25 cellular contexts compared by ENCODE assay signal in genomic region chr6:130054725-130055124, GRCh38.
"Had no signal": no experiment of that assay in that cellular context is flagged by ENCODE, and none has a peak within 500 bp of the region (broad histone marks: within the 10 kb centered on the region; RNA-seq: fewer than 3 reads in every experiment).

No MANE protein-coding gene starts in this region.

- H3K27me3 ChIP-seq: right atrium auricular region, transverse colon, uterus had no signal

- H3K4me1 Mint-ChIP-seq: neural crest cell had no signal

- H3K4me1 ChIP-seq: parathyroid adenoma, right atrium auricular region, transverse colon, uterus had no signal

- H3K9me3 ChIP-seq: right atrium auricular region, transverse colon, uterus had no signal

- H3K27ac ChIP-seq: parathyroid adenoma, right atrium auricular region, transverse colon, uterus, WERI-Rb-1 had no signal

- H3K9me3 Mint-ChIP-seq: activated CD4-positive, alpha-beta T cell treated with anti-CD3 and anti-CD28 coated beads, Interleukin-2, amount 10 ng/mL, durations not matched to agents 24 days and 14 days; activated T-cell treated with anti-CD3 and anti-CD28 coated beads, Interleukin-2, amount 50 U/mL, for 72 hours; neural crest cell had no signal

- DNase-seq: activated CD4-positive, alpha-beta T cell treated with anti-CD3 and anti-CD28 coated beads, Interleukin-2, amount 10 ng/mL, durations not matched to agents 24 days and 14 days; activated effector memory CD4-positive, alpha-beta T cell treated with Interleukin-2 at 50 U/mL for 16 hours; activated naive CD4-positive, alpha-beta T cell treated with Interleukin-2 at 50 U/mL for 16 hours; activated T-cell treated with anti-CD3 and anti-CD28 coated beads for 4 hours; activated T-cell treated with anti-CD3 and anti-CD28 coated beads, Interleukin-2, amount 50 U/mL, for 72 hours; amygdala; central memory CD4-positive, alpha-beta T cell; foreskin fibroblast; head of caudate nucleus; hippocampal formation; left cardiac atrium; left ventricle myocardium superior; occipital lobe; stimulated activated CD4-positive, alpha-beta T cell treated with anti-CD3 and anti-CD28 coated beads, Interleukin-15, amount 100 ng/mL, for 24 hours; stimulated activated CD4-positive, alpha-beta T cell treated with anti-CD3 and anti-CD28 coated beads, Interleukin-2, amount 100 ng/mL, for 24 hours; stimulated activated naive CD4-positive, alpha-beta T cell treated with Interleukin-2 at 50 U/mL for 16 hours; transverse colon; uterus; WERI-Rb-1 had no signal

- H3K27me3 Mint-ChIP-seq: activated CD4-positive, alpha-beta T cell treated with anti-CD3 and anti-CD28 coated beads, Interleukin-2, amount 10 ng/mL, durations not matched to agents 24 days and 14 days had no signal

- H3K4me3 Mint-ChIP-seq: activated CD4-positive, alpha-beta T cell treated with anti-CD3 and anti-CD28 coated beads, Interleukin-2, amount 10 ng/mL, durations not matched to agents 24 days and 14 days; activated T-cell treated with anti-CD3 and anti-CD28 coated beads, Interleukin-2, amount 50 U/mL, for 72 hours; neural crest cell had no signal

- H3K27ac Mint-ChIP-seq: activated CD4-positive, alpha-beta T cell treated with anti-CD3 and anti-CD28 coated beads, Interleukin-2, amount 10 ng/mL, durations not matched to agents 24 days and 14 days; activated T-cell treated with anti-CD3 and anti-CD28 coated beads, Interleukin-2, amount 50 U/mL, for 72 hours had no signal

- H3K4me3 ChIP-seq: right atrium auricular region, transverse colon, uterus had no signal

- H3K36me3 ChIP-seq: uterus, WERI-Rb-1 had no signal

- ATAC-seq: activated CD4-positive, CD25-positive, alpha-beta regulatory T cell treated with anti-CD3 and anti-CD28 coated beads, Interleukin-2, amount 50 U/mL, for 24 hours; activated T-cell treated with anti-CD3 and anti-CD28 coated beads, Interleukin-2, amount 50 U/mL, for 72 hours; esophagus mucosa; left cardiac atrium; left ventricle myocardium superior; SK-N-SH treated with all-trans-retinoic acid at 6 μM for 48 hours had no signal
